In genomic region chr20:50191566-50192363, GRCh38 we compare ENCODE assay signal across 8 cellular contexts. TPM values are rescaled to one million over a fixed set of nuclear protein-coding genes. Genes with fewer than 3 reads are reported as not detected.
DNase-seq lines count a peak whose midpoint lies in the region; ATAC-seq and TF ChIP-seq lines count a peak whose summit lies in the region.

No MANE protein-coding gene starts in this region.

- no peaks in the 10 kb centered on the region for H3K9me3 ChIP-seq in adipocyte (ENCODE audit: control insufficient read depth, low read length)
- no peaks in the 10 kb centered on the region for H3K9me3 ChIP-seq in right cardiac atrium (ENCODE audit: control insufficient read depth, low read length)

- H3K27me3 ChIP-seq in adipocyte (replicated peaks; ENCODE audit: control insufficient read depth, insufficient read depth, low read length) (no peaks in the 10 kb centered on the region), right cardiac atrium (ENCODE audit: control insufficient read depth, insufficient read depth) (no peaks in the 10 kb centered on the region)

- H3K36me3 ChIP-seq in adipocyte (ENCODE audit: control insufficient read depth, insufficient read depth, low read length, severe bottlenecking) = peaks cover 29% of the 10 kb centered on the region

- H3K4me1 ChIP-seq in adipocyte (ENCODE audit: control insufficient read depth, insufficient read depth, low read length) (peaks cover 24% of the 10 kb centered on the region), right cardiac atrium (ENCODE audit: control insufficient read depth, insufficient read depth, low read length) (peaks cover 10% of the 10 kb centered on the region)

- peak overlapping the region; percentile 100 for H3K9ac ChIP-seq in adipocyte (ENCODE audit: low read length)

- ATAC-seq in GM18907 (IDR thresholded peaks at IDR 0.05; ENCODE audit: unreplicated experiment) (peak; percentile 29), right cardiac atrium (peak in 1 of 2 donors; percentile 0)

- WGBS in right cardiac atrium = under 1% methylated on average over 93 of the region's 93 CpGs

- DNase-seq in AG10803 (ENCODE audit: low read depth) (peak; percentile 43), HS-5 (ENCODE audit: low read depth) (peak; percentile 63), SK-N-DZ (ENCODE audit: low spot score) (peak; percentile 81), adipocyte (ENCODE audit: low read depth) (peak; percentile 65), right cardiac atrium (peak; percentile 50 to 85 (median 82)), skeletal muscle cell (ENCODE audit: low read depth) (no peak), medulla oblongata (ENCODE audit: extremely low spot score) (no peak)

- H3K4me3 ChIP-seq in AG10803 (ENCODE audit: low read length) = peak overlapping the region; percentile 100
- peak overlapping the region; percentile 98 for H3K4me3 ChIP-seq in adipocyte (ENCODE audit: low read length)
- H3K4me3 ChIP-seq in right cardiac atrium (ENCODE audit: low read length) = peak overlapping the region; percentile 64
- peak overlapping the region; percentile 92 for H3K4me3 ChIP-seq in skeletal muscle cell (ENCODE audit: low read depth, low read length)

- TF ChIP-seq CTCF in AG10803 (conservative IDR thresholded peaks at IDR 0.05; ENCODE audit: low read length) = no peak

- peak overlapping the region; percentile 86 for H3K27ac ChIP-seq in right cardiac atrium (ENCODE audit: low read length)

- intact Hi-C loops in right cardiac atrium (cut with DNase I) = loop anchor here (2.0 to 10.0 kb wide), 8 partner anchors 83 to 273 kb away; no protein-coding TSS in a partner anchor

RNA-seq across cellular contexts. Expression of gene CEBPB, which starts 1.1 kb away (rescaled TPM):
- 13.0 and 16.6 TPM in 2 replicates for polyA plus RNA-seq in SK-N-DZ (2014; cell fraction: cytosol; rRNA removed)
- polyA plus RNA-seq in SK-N-DZ (2014; cell fraction: nucleus; rRNA removed) = 9.2 and 13.7 TPM in 2 replicates
- 10 to 100 TPM; 46.2 to 92.4 (median 64.3) TPM for total RNA-seq in right cardiac atrium
- polyA plus RNA-seq in right cardiac atrium = 16.4 TPM

RNA-seq across cellular contexts. Expression of gene PEDS1, which starts 38.2 kb away (rescaled TPM):
- 39.0 and 41.6 TPM in 2 replicates for polyA plus RNA-seq in SK-N-DZ (2014; cell fraction: cytosol; rRNA removed)
- 19.4 and 20.3 TPM in 2 replicates for polyA plus RNA-seq in SK-N-DZ (2014; cell fraction: nucleus; rRNA removed)
- 10 to 100 TPM; 19.3 to 25.2 (median 21.6) TPM for total RNA-seq in right cardiac atrium
- polyA plus RNA-seq in right cardiac atrium = 26.8 TPM

Comparison
In these comparisons a context has a peak if more than half of its experiments do, and no peak if none do; other contexts are left out.
1. DNase-seq: peak in AG10803 (single experiment), HS-5 (single experiment), SK-N-DZ (single experiment), adipocyte (single experiment) and right cardiac atrium (3 of 3); none in skeletal muscle cell (single experiment) and medulla oblongata (single experiment).
2. Peak in every context shown above with its lines, with median percentiles within 50 percentile points of each other: H3K4me3 ChIP-seq.